Comparison of ENCODE assay signal across 2 cellular contexts in the genomic region with DNA sequence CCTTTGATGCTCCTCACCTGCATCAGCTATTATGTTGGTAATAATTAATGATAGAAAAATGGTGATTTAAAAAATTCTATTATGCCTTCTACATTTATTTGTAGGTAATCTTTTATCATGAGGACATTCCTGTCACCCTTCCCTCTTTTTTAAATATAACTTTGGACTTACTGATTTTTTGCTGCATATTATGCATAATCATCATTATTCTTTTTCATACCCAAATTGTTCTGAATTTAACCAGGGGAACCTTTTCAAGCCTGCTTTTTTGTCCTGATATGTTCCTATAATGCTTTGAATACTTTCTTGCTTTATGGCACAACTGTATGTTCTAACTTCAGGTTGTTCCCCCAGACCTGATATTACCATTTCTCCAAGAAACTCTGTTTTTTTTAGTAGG.
TF ChIP-seq lines count a peak whose summit lies in the region.

No MANE protein-coding gene starts in this region.

TF ChIP-seq in A549, 52 proteins besides CTCF, POLR2A, EP300 and RAD21 (continued from another document):
- peak; percentile 83 for TF ChIP-seq MAFK (IDR thresholded peaks at IDR 0.05; ENCODE audit: partially characterized antibody)
- no peak for TF ChIP-seq JUN (IDR thresholded peaks at IDR 0.05)
- no peak for TF ChIP-seq HOXA7 (CRISPR knock-in tag; IDR thresholded peaks at IDR 0.05)
- no peak for TF ChIP-seq TFCP2L1 (CRISPR knock-in tag; IDR thresholded peaks at IDR 0.05)

TF ChIP-seq in K562, 482 proteins besides CTCF, POLR2A, EP300 and RAD21:
- TF ChIP-seq, protein P1, sequence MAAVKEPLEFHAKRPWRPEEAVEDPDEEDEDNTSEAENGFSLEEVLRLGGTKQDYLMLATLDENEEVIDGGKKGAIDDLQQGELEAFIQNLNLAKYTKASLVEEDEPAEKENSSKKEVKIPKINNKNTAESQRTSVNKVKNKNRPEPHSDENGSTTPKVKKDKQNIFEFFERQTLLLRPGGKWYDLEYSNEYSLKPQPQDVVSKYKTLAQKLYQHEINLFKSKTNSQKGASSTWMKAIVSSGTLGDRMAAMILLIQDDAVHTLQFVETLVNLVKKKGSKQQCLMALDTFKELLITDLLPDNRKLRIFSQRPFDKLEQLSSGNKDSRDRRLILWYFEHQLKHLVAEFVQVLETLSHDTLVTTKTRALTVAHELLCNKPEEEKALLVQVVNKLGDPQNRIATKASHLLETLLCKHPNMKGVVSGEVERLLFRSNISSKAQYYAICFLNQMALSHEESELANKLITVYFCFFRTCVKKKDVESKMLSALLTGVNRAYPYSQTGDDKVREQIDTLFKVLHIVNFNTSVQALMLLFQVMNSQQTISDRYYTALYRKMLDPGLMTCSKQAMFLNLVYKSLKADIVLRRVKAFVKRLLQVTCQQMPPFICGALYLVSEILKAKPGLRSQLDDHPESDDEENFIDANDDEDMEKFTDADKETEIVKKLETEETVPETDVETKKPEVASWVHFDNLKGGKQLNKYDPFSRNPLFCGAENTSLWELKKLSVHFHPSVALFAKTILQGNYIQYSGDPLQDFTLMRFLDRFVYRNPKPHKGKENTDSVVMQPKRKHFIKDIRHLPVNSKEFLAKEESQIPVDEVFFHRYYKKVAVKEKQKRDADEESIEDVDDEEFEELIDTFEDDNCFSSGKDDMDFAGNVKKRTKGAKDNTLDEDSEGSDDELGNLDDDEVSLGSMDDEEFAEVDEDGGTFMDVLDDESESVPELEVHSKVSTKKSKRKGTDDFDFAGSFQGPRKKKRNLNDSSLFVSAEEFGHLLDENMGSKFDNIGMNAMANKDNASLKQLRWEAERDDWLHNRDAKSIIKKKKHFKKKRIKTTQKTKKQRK (IDR thresholded peaks at IDR 0.05; ENCODE audit: borderline replicate concordance, low read depth, low read length): no peak
- TF ChIP-seq SPI1 (IDR thresholded peaks at IDR 0.05; ENCODE audit: borderline replicate concordance, low read depth, low read length) (no peak), MAFF (IDR thresholded peaks at IDR 0.05; ENCODE audit: low read length) (peak; percentile 17; the same call in 1 of the 2 replicates), ZNF316 (IDR thresholded peaks at IDR 0.05) (peak; percentile 82), EZH2 (IDR thresholded peaks at IDR 0.05; ENCODE audit: borderline replicate concordance, low read depth, low read length) (no peak), C11orf30 (IDR thresholded peaks at IDR 0.05; ENCODE audit: low read depth) (peak; percentile 73)
